17 cellular contexts compared by ENCODE assay signal in the genomic region with DNA sequence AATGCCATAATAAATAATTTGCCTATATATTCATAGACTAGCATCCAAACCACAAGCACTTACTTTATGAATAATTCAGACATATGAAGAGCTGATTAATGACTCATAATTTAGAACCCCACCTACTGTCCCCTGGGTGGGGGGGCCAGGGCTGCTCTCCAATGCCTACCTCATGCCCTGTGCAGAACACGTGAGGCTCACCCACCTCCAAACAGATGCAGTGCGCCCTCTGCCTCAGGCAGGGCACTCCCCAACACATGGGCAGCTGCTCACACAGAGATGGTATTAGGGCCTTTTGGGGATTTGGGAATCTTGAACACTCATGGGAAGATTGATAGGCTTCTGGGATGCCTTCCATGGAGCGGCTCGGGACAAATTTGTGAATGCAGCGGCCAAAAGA.
DNase-seq lines count a peak whose midpoint lies in the region; ATAC-seq, FAIRE-seq and TF ChIP-seq lines count a peak whose summit lies in the region.
"Had no signal": no experiment of that assay in that cellular context is flagged by ENCODE, and none has a peak within 500 bp of the region (broad histone marks: within the 10 kb centered on the region; RNA-seq: fewer than 3 reads in every experiment).

No MANE protein-coding gene starts in this region.

- H3K9me3 ChIP-seq in liver (ENCODE audit: control insufficient read depth in 4 of 4, low read length in 3 of 4) (no peaks in the 10 kb centered on the region), HepG2 (ENCODE audit: low read length) (no peaks in the 10 kb centered on the region), osteoblast (ENCODE audit: low read depth, low read length) (no peaks in the 10 kb centered on the region), aorta (ENCODE audit: control insufficient read depth, low read length) (no peaks in the 10 kb centered on the region), ovary (no peaks in the 10 kb centered on the region)
- H3K9me3 ChIP-seq: BLaER1 treated with 17β-estradiol and CSF1 and Interleukin-3, amounts not matched to agents 10 nM and 100 nM; Peyer's patch had no signal

- WGBS in liver = 91% methylated on average over 5 of the region's 5 CpGs
- WGBS in HepG2 (ENCODE audit: low lambda C conversion rate) = 62% methylated on average over 5 of the region's 5 CpGs
- WGBS in aorta, 2 donors = 37 to 39% methylated on average over 5 of the region's 5 CpGs
- WGBS in ovary, 3 donors = 73 to 83% (median 75%) methylated on average over 5 of the region's 5 CpGs

- in situ Hi-C loops in HepG2 (cut with HindIII; ENCODE audit: extremely low pct_ligation_motif_present, low pct_unique_long_range_greater_than_20kb) = no loop called here

- no peak overlapping the region for H3K4me3 ChIP-seq in liver (ENCODE audit: low read depth in 1 of 3, low read length in 3 of 3)
- no peak overlapping the region for H3K4me3 ChIP-seq in HepG2 (replicated peaks in 1 of 3; ENCODE audit: insufficient read depth in 1 of 3, low read depth in 2 of 3, low read length in 3 of 3)
- no peak overlapping the region for H3K4me3 ChIP-seq in osteoblast (ENCODE audit: insufficient read depth, low read length)
- H3K4me3 ChIP-seq in aorta (ENCODE audit: low read length in 2 of 2) = no peak overlapping the region
- H3K4me3 ChIP-seq in ovary = no peak overlapping the region
- H3K4me3 ChIP-seq: BLaER1 treated with 17β-estradiol and CSF1 and Interleukin-3, amounts not matched to agents 10 nM and 100 nM; Peyer's patch had no signal

- H3K9ac ChIP-seq in liver (ENCODE audit: low read depth in 1 of 2, low read length in 2 of 2) (peak overlapping the region in 1 of 2 donors; percentile 56), HepG2 (ENCODE audit: insufficient read depth, low read depth, low read length) (no peak overlapping the region)
- H3K9ac ChIP-seq: BLaER1 treated with 17β-estradiol and CSF1 and Interleukin-3, amounts not matched to agents 10 nM and 100 nM had no signal

- H4K20me1 ChIP-seq in HepG2 (ENCODE audit: insufficient read depth, low read length) (no peaks in the 10 kb centered on the region), osteoblast (ENCODE audit: insufficient read depth, low read length) (no peaks in the 10 kb centered on the region)
- H4K20me1 ChIP-seq: BLaER1 treated with 17β-estradiol and CSF1 and Interleukin-3, amounts not matched to agents 10 nM and 100 nM had no signal

- intact Hi-C loops in HepG2 (cut with micrococcal nuclease; ENCODE audit: unreplicated experiment) (no loop called here), aorta (cut with DNase I) (no loop called here), ovary (cut with DNase I) (no loop called here)

- TF ChIP-seq RAD21 in liver (IDR thresholded peaks at IDR 0.05) = no peak
- TF ChIP-seq RAD21 in HepG2 (CRISPR knock-in tag; IDR thresholded peaks at IDR 0.05) = no peak

- H3K79me2 ChIP-seq in HepG2 (ENCODE audit: insufficient read depth, low read length) (no peaks in the 10 kb centered on the region), osteoblast (ENCODE audit: insufficient read depth, low read length) (no peaks in the 10 kb centered on the region)

- no peaks in the 10 kb centered on the region for H3K27me3 ChIP-seq in liver (ENCODE audit: control insufficient read depth in 4 of 4, insufficient read depth in 4 of 4, low read length in 3 of 4)
- peaks cover 0 to 51% of the 10 kb centered on the region in 2 experiments; a peak in 3 of 5 replicates for H3K27me3 ChIP-seq in HepG2 (ENCODE audit: control insufficient read depth in 1 of 2, insufficient read depth in 2 of 2, low read length in 2 of 2)
- no peaks in the 10 kb centered on the region for H3K27me3 ChIP-seq in osteoblast (ENCODE audit: insufficient read depth, low read length)
- no peaks in the 10 kb centered on the region for H3K27me3 ChIP-seq in aorta (ENCODE audit: control insufficient read depth in 1 of 2, insufficient read depth in 2 of 2, low read length in 1 of 2)
- H3K27me3 ChIP-seq in ovary = no peaks in the 10 kb centered on the region
- H3K27me3 ChIP-seq: BLaER1 treated with 17β-estradiol and CSF1 and Interleukin-3, amounts not matched to agents 10 nM and 100 nM; Peyer's patch had no signal

- H3K36me3 ChIP-seq in liver (ENCODE audit: control insufficient read depth in 4 of 4, insufficient read depth in 3 of 4, low read depth in 1 of 4, low read length in 3 of 4) = no peaks in the 10 kb centered on the region
- H3K36me3 ChIP-seq in HepG2 (replicated peaks in 1 of 2; ENCODE audit: control insufficient read depth in 1 of 2, insufficient read depth in 2 of 2, low read length in 2 of 2) = no peaks in the 10 kb centered on the region
- H3K36me3 ChIP-seq in osteoblast (ENCODE audit: insufficient read depth, low read length) = no peaks in the 10 kb centered on the region
- H3K36me3 ChIP-seq in aorta (ENCODE audit: control insufficient read depth in 1 of 2, insufficient read depth in 2 of 2, low read length in 1 of 2) = no peaks in the 10 kb centered on the region
- no peaks in the 10 kb centered on the region for H3K36me3 ChIP-seq in ovary
- H3K36me3 ChIP-seq: BLaER1 treated with 17β-estradiol and CSF1 and Interleukin-3, amounts not matched to agents 10 nM and 100 nM; Peyer's patch had no signal

- CTCF ChIA-PET in HepG2 (lab: Yijun Ruan, JAX; ENCODE audit: low intra/inter-chr PET ratio, low total read pairs) = no interaction called here

- H2AFZ ChIP-seq in HepG2 (ENCODE audit: low read length) (no peak overlapping the region), osteoblast (ENCODE audit: low read length) (no peak overlapping the region)

- H3K27ac ChIP-seq in liver (ENCODE audit: low read depth in 1 of 2, low read length in 2 of 2) (peak overlapping the region; percentile 32 to 35), HepG2 (ENCODE audit: extremely low read length, insufficient read depth, low read length) (no peak overlapping the region), osteoblast (ENCODE audit: low read depth, low read length) (no peak overlapping the region), aorta (ENCODE audit: low read depth in 1 of 2, low read length in 2 of 2) (no peak overlapping the region), ovary (no peak overlapping the region)
- H3K27ac ChIP-seq: 22Rv1; BLaER1 treated with 17β-estradiol and CSF1 and Interleukin-3, amounts not matched to agents 10 nM and 100 nM; Peyer's patch had no signal

- H3K4me1 ChIP-seq in liver (ENCODE audit: control insufficient read depth in 4 of 4, insufficient read depth in 4 of 4, low read length in 3 of 4) (peaks cover 26 to 59% (median 53%) of the 10 kb centered on the region in 4 donors), HepG2 (ENCODE audit: insufficient read depth, low read length) (no peaks in the 10 kb centered on the region), osteoblast (ENCODE audit: insufficient read depth, low read length) (peaks cover 8% of the 10 kb centered on the region), aorta (ENCODE audit: control insufficient read depth in 1 of 2, insufficient read depth in 2 of 2, low read length in 2 of 2) (no peaks in the 10 kb centered on the region), ovary (ENCODE audit: insufficient read depth) (no peaks in the 10 kb centered on the region)
- H3K4me1 ChIP-seq: BLaER1 treated with 17β-estradiol and CSF1 and Interleukin-3, amounts not matched to agents 10 nM and 100 nM had no signal

- H3K4me2 ChIP-seq in HepG2 (ENCODE audit: low read depth, low read length) (no peak overlapping the region), osteoblast (ENCODE audit: insufficient read depth, low read length) (no peak overlapping the region)
- H3K4me2 ChIP-seq: BLaER1 treated with 17β-estradiol and CSF1 and Interleukin-3, amounts not matched to agents 10 nM and 100 nM had no signal

- TF ChIP-seq CTCF in liver (IDR thresholded peaks at IDR 0.05; ENCODE audit: low read depth, low read length, missing input control) (no peak), HepG2 (CRISPR knock-in tag; IDR thresholded peaks at IDR 0.05) (no peak), osteoblast (IDR thresholded peaks at IDR 0.05; ENCODE audit: extremely low read depth, low read depth, low read length) (no peak), ovary (IDR thresholded peaks at IDR 0.05) (no peak)

- ATAC-seq in HepG2 = no peak
- ATAC-seq in aorta (ENCODE audit: low FRiP score) = no peak
- ATAC-seq: CD8-positive, alpha-beta T cell had no signal

- DNase-seq in DMS 273 (lab: John Stamatoyannopoulos, UW; ENCODE audit: unreplicated experiment) (peak; percentile 24), DMS 273 treated with DMSO at 0.1 percent for 48 hours (lab: John Stamatoyannopoulos, UW) (no peak), HepG2 (ENCODE audit: low spot score) (no peak), osteoblast (ENCODE audit: insufficient read length, low spot score, missing footprints) (peak; percentile 68), aorta (peak; percentile 28 to 30), NCI-H2227 (lab: John Stamatoyannopoulos, UW; ENCODE audit: unreplicated experiment) (no peak), ovary (no peak)
- DNase-seq: CD8-positive, alpha-beta T cell; EL; Karpas-422; NCI-H1694; NCI-H446; NCI-H82 had no signal

- BruUV-seq in HepG2 (replicated peaks; lab: Mats Ljungman, UMichigan) = no TSS peak

- TF ChIP-seq POLR2A in HepG2 (IDR thresholded peaks at IDR 0.05; ENCODE audit: insufficient read depth in 1 of 2, low read depth in 2 of 2, low read length in 2 of 2) = no peak
- no peak for TF ChIP-seq POLR2A in ovary (IDR thresholded peaks at IDR 0.05)

- POLR2A ChIA-PET in HepG2 (lab: Yijun Ruan, JAX) = no interaction called here

- TF ChIP-seq EP300 in HepG2 (IDR thresholded peaks at IDR 0.05; ENCODE audit: low read depth in 2 of 2, low read length in 2 of 2) (no peak), HepG2 (CRISPR knock-in tag; IDR thresholded peaks at IDR 0.05; ENCODE audit: borderline replicate concordance) (no peak), ovary (IDR thresholded peaks at IDR 0.05) (no peak)

- FAIRE-seq in HepG2 (lab: Jason Lieb, UNC) = no peak

TF ChIP-seq in liver, 16 proteins besides CTCF, POLR2A, EP300 and RAD21 (continues in another document):
- no peak for TF ChIP-seq FOXA2 (IDR thresholded peaks at IDR 0.05)

TF ChIP-seq in HepG2, 621 proteins besides CTCF, POLR2A, EP300 and RAD21 (continues in another document):
- TF ChIP-seq, protein P1, sequence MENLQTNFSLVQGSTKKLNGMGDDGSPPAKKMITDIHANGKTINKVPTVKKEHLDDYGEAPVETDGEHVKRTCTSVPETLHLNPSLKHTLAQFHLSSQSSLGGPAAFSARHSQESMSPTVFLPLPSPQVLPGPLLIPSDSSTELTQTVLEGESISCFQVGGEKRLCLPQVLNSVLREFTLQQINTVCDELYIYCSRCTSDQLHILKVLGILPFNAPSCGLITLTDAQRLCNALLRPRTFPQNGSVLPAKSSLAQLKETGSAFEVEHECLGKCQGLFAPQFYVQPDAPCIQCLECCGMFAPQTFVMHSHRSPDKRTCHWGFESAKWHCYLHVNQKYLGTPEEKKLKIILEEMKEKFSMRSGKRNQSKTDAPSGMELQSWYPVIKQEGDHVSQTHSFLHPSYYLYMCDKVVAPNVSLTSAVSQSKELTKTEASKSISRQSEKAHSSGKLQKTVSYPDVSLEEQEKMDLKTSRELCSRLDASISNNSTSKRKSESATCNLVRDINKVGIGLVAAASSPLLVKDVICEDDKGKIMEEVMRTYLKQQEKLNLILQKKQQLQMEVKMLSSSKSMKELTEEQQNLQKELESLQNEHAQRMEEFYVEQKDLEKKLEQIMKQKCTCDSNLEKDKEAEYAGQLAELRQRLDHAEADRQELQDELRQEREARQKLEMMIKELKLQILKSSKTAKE (CRISPR knock-in tag; IDR thresholded peaks at IDR 0.05; ENCODE audit: borderline replicate concordance) = no peak
- no peak for TF ChIP-seq ESRRA (CRISPR knock-in tag; IDR thresholded peaks at IDR 0.05; ENCODE audit: low read depth)

Comparison
In these comparisons a context has a peak if more than half of its experiments do, and no peak if none do; other contexts are left out.
1. DNase-seq: peak in DMS 273 (single experiment), osteoblast (single experiment) and aorta (2 of 2); none in DMS 273 treated with DMSO at 0.1 percent for 48 hours (single experiment), HepG2 (single experiment), NCI-H2227 (single experiment) and ovary (0 of 5).
2. H3K27ac ChIP-seq: peak in liver (2 of 2); none in HepG2 (single experiment), osteoblast (single experiment), aorta (0 of 2) and ovary (0 of 2).